ENCODE assay signal across 1 cellular context in genomic region chr22:37660709-37661045, GRCh38.
TF ChIP-seq lines count a peak whose summit lies in the region.

No MANE protein-coding gene starts in this region.

TF ChIP-seq in H1, 55 proteins besides CTCF, POLR2A, EP300 and RAD21:
- TF ChIP-seq GTF2F1 (IDR thresholded peaks at IDR 0.05; ENCODE audit: borderline replicate concordance, low read depth, low read length): no peak
- TF ChIP-seq SIN3A (conservative IDR thresholded peaks at IDR 0.05 in 1 of 2, IDR thresholded peaks at IDR 0.05 in 1 of 2; ENCODE audit: low read depth in 1 of 2, low read length in 2 of 2): no peak
- no peak for TF ChIP-seq TCF12 (IDR thresholded peaks at IDR 0.05; ENCODE audit: low read depth, low read length)
- no peak for TF ChIP-seq E2F6 (IDR thresholded peaks at IDR 0.05)
